8 cellular contexts compared by ENCODE assay signal in the genomic region with DNA sequence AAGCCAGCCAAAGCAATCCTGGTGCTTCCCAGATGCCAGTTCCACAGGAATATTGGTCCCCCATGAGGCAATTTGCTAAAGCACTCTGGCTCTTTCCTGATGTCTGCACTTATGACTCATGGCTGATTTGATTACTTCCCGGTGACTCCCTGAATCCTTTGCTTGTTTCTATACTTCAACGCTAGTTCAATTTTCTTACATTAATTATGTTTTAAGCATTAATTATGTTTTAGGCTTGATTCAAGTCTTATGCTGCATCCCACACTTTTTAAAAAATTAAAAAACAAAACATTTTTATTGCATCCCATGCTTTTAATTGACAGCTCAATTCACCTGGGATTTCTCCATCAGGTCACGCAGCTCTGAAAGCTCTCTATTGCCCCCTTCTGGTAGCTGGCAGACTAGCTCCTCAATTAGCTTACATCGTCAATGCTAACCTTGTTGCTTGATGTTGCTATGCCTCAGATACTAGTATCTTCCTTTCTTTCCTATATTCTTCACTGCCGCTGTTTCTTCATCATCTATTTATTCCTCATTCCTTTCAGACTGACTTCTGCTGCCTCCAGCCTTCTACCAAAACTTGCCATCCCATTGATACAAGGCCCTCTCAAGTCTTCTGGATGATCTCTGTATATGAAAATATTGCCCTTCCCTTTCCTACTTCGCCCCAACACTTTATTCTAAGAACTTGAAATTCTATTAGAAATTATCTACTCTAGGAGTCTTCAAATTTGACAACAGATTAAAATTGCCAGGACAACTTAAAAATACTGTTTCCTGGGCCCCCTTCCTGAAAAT. TPM values are rescaled to one million over a fixed set of nuclear protein-coding genes. Genes with fewer than 3 reads are reported as not detected.
A peak's percentile ranks its signal among the peaks of the same experiment; 100 is the strongest.
DNase-seq lines count a peak whose midpoint lies in the region; ATAC-seq, FAIRE-seq and TF ChIP-seq lines count a peak whose summit lies in the region.

No MANE protein-coding gene starts in this region.

- H3K4me3 ChIP-seq in lung, result no peak overlapping the region

- H3K4me1 ChIP-seq in lung (ENCODE audit: control insufficient read depth in 2 of 2, insufficient read depth in 2 of 2, low read length in 2 of 2), result no peaks in the 10 kb centered on the region

- peaks cover 8% of the 10 kb centered on the region for H3K4me1 Mint-ChIP-seq in activated CD4-positive, alpha-beta T cell treated with anti-CD3 and anti-CD28 coated beads, Interleukin-2, amount 10 ng/mL, durations not matched to agents 24 days and 14 days

- no peak overlapping the region for H3K4me3 Mint-ChIP-seq in activated CD4-positive, alpha-beta T cell treated with anti-CD3 and anti-CD28 coated beads, Interleukin-2, amount 10 ng/mL, durations not matched to agents 24 days and 14 days

- peak; percentile 51 for ATAC-seq in HG03108 (IDR thresholded peaks at IDR 0.05; ENCODE audit: unreplicated experiment)
- ATAC-seq in lung (ENCODE audit: insufficient read depth, low FRiP score), result peak; percentile 75

- H3K27me3 ChIP-seq in lung (ENCODE audit: control insufficient read depth, insufficient read depth), result no peaks in the 10 kb centered on the region

- FAIRE-seq in GM12891 (lab: Jason Lieb, UNC), result peak; percentile 85

- no peaks in the 10 kb centered on the region for H3K36me3 ChIP-seq in lung (ENCODE audit: control insufficient read depth in 2 of 2, insufficient read depth in 2 of 2, low read length in 2 of 2)

- no peaks in the 10 kb centered on the region for H3K36me3 Mint-ChIP-seq in activated CD4-positive, alpha-beta T cell treated with anti-CD3 and anti-CD28 coated beads, Interleukin-2, amount 10 ng/mL, durations not matched to agents 24 days and 14 days (ENCODE audit: low read depth)

- H3K27me3 Mint-ChIP-seq in activated CD4-positive, alpha-beta T cell treated with anti-CD3 and anti-CD28 coated beads, Interleukin-2, amount 10 ng/mL, durations not matched to agents 24 days and 14 days, result peaks cover 17% of the 10 kb centered on the region

- DNase-seq in 8988T, result peak; percentile 12
- peak; percentile 32 for DNase-seq in GM12891 (ENCODE audit: insufficient read length, low spot score)
- peak; percentile 73 for DNase-seq in NCI-H2227 (lab: John Stamatoyannopoulos, UW; ENCODE audit: unreplicated experiment)
- peak; percentile 92 for DNase-seq in activated CD4-positive, alpha-beta T cell treated with anti-CD3 and anti-CD28 coated beads, Interleukin-2, amount 10 ng/mL, durations not matched to agents 24 days and 14 days
- peak; percentile 57 to 70 for DNase-seq in dermis microvascular lymphatic vessel endothelial cell (ENCODE audit: low read depth in 2 of 2)
- DNase-seq in lung (ENCODE audit: low spot score), result peak; percentile 62
- peak; percentile 12 to 36 for DNase-seq in stimulated activated CD8-positive, alpha-beta memory T cell treated with anti-CD3 and anti-CD28 coated beads, Interleukin-2, amount 100 ng/mL, for 48 hours (ENCODE audit: low read depth in 2 of 2)

- TF ChIP-seq POLR2A in GM12891 (IDR thresholded peaks at IDR 0.05; ENCODE audit: low read depth, low read length), result no peak

- no peak overlapping the region for H3K27ac ChIP-seq in lung (ENCODE audit: low read depth in 1 of 2, low read length in 1 of 2)

- TF ChIP-seq CTCF in lung (IDR thresholded peaks at IDR 0.05; ENCODE audit: control extremely low read depth, extremely low read depth), result peak; percentile 80

- no peaks in the 10 kb centered on the region for H3K9me3 ChIP-seq in lung (ENCODE audit: control insufficient read depth in 2 of 2, insufficient read depth in 1 of 2, low read length in 1 of 2)

- 37 to 46% methylated on average over 6 of the region's 6 CpGs for whole genome bisulfite sequencing in lung, 2 donors

- intact Hi-C loops in activated CD4-positive, alpha-beta T cell treated with anti-CD3 and anti-CD28 coated beads, Interleukin-2, amount 10 ng/mL, durations not matched to agents 24 days and 14 days (cut with micrococcal nuclease), result loop anchor here (1.0 to 10.0 kb wide), 3 partner anchors 28 to 53 kb away; no protein-coding TSS in a partner anchor

- no peaks in the 10 kb centered on the region for H3K9me3 Mint-ChIP-seq in activated CD4-positive, alpha-beta T cell treated with anti-CD3 and anti-CD28 coated beads, Interleukin-2, amount 10 ng/mL, durations not matched to agents 24 days and 14 days

- no peak overlapping the region for H3K27ac Mint-ChIP-seq in activated CD4-positive, alpha-beta T cell treated with anti-CD3 and anti-CD28 coated beads, Interleukin-2, amount 10 ng/mL, durations not matched to agents 24 days and 14 days

TF ChIP-seq in GM12891, 5 proteins besides CTCF, POLR2A, EP300 and RAD21:
- TF ChIP-seq SPI1 (IDR thresholded peaks at IDR 0.05; ENCODE audit: low read depth, low read length) (no peak), TAF1 (IDR thresholded peaks at IDR 0.05; ENCODE audit: low read depth, low read length) (no peak), POU2F2 (IDR thresholded peaks at IDR 0.05; ENCODE audit: low read depth, low read length) (no peak), POLR2AphosphoS5 (IDR thresholded peaks at IDR 0.05; ENCODE audit: low read depth, low read length) (no peak), PAX5 (IDR thresholded peaks at IDR 0.05; ENCODE audit: insufficient read depth, low read length, severe bottlenecking) (no peak)

RNA-seq across cellular contexts. Expression of a gene that starts 32.0 kb away (rescaled TPM):
- polyA plus RNA-seq in GM12891 (2012; ENCODE audit: low read depth, missing spikeins), result 0.08 TPM
- total RNA-seq in activated CD4-positive, alpha-beta T cell treated with anti-CD3 and anti-CD28 coated beads, Interleukin-2, amount 10 ng/mL, durations not matched to agents 24 days and 14 days, result not detected in 2 replicates
- total RNA-seq in dermis microvascular lymphatic vessel endothelial cell, result not detected in 2 replicates
- total RNA-seq in lung, result under 1 TPM in 1 of 2 donors, not detected in 1; 0.31 TPM
- polyA plus RNA-seq in lung, result under 1 TPM; 0.04 to 0.07 TPM

RNA-seq across cellular contexts. Expression of a gene that starts 45.9 kb away (rescaled TPM):
- polyA plus RNA-seq in GM12891 (2012; ENCODE audit: low read depth, missing spikeins), result 2.0 TPM
- 20.1 and 20.4 TPM in 2 replicates for total RNA-seq in activated CD4-positive, alpha-beta T cell treated with anti-CD3 and anti-CD28 coated beads, Interleukin-2, amount 10 ng/mL, durations not matched to agents 24 days and 14 days
- 1.8 and 4.0 TPM in 2 replicates for total RNA-seq in dermis microvascular lymphatic vessel endothelial cell
- 10 to 100 TPM; 11.0 to 12.0 TPM for total RNA-seq in lung
- polyA plus RNA-seq in lung, result 1 to 10 TPM; 1.1 to 1.4 TPM

Comparison
In these comparisons a context has a peak if more than half of its experiments do, and no peak if none do; other contexts are left out.
1. DNase-seq: peak in every context shown above with its lines; median percentile 92 in activated CD4-positive, alpha-beta T cell treated with anti-CD3 and anti-CD28 coated beads, Interleukin-2, amount 10 ng/mL, durations not matched to agents 24 days and 14 days; 73 in NCI-H2227; 64 in dermis microvascular lymphatic vessel endothelial cell; 62 in lung; 32 in GM12891; 24 in stimulated activated CD8-positive, alpha-beta memory T cell treated with anti-CD3 and anti-CD28 coated beads, Interleukin-2, amount 100 ng/mL, for 48 hours; 12 in 8988T.